ENCODE assay signal across 8 cellular contexts in the genomic region with DNA sequence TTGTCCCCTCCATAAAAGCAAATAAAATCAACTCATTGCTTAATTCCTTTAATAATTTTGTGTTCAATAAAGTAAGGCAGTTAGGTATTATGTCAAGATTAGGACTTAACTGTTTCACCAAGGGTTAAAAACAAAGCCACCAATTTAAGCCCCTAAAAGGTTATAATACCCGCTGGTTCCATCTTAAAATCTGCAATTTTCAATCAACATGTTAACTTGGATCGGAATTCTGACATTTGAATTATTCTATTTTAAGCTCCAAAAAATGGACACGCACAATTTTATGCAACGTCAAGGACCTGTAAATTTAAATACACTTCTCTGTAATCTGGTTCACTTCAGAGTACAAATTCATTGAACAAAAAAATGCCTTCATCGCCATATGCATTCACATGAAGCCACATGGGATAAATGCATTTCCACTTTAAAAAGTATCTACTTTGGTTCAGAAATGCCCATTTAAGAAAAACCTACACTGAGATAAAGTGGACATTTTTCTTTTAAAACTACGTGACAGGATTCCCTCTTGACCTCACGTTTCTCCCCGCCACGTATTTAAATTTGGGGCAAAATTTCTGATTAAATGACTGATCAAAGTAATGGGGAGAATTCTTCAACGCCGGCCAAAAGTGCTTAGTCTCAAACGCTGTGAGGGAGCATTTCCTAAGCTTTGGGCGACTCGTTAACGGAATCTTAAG. TPM values are rescaled to one million over a fixed set of nuclear protein-coding genes. Genes with fewer than 3 reads are reported as not detected.
DNase-seq lines count a peak whose midpoint lies in the region; TF ChIP-seq lines count a peak whose summit lies in the region.

No MANE protein-coding gene starts in this region.

- H3K36me3 ChIP-seq in esophagus squamous epithelium: no peaks in the 10 kb centered on the region

- peaks cover 48% of the 10 kb centered on the region for H3K4me1 Mint-ChIP-seq in activated T-cell treated with anti-CD3 and anti-CD28 coated beads, Interleukin-2, amount 50 U/mL, for 24 hours (ENCODE audit: low read depth)
- H3K4me1 Mint-ChIP-seq in progenitor cell of endocrine pancreas (ENCODE audit: low read depth): peaks cover 23% of the 10 kb centered on the region

- POLR2A ChIA-PET in GM10248 (lab: Yijun Ruan, JAX): no interaction called here

- TF ChIP-seq CTCF in esophagus squamous epithelium (IDR thresholded peaks at IDR 0.05) (no peak), progenitor cell of endocrine pancreas (IDR thresholded peaks at IDR 0.05; ENCODE audit: unreplicated experiment) (no peak), GM10248 (IDR thresholded peaks at IDR 0.05; ENCODE audit: control extremely low read depth, extremely low read depth, low read depth, missing control alignments) (no peak)

- peak overlapping the region; percentile 64 to 83 (median 76) for H3K4me3 ChIP-seq in esophagus squamous epithelium

- no peaks in the 10 kb centered on the region for H3K27me3 Mint-ChIP-seq in activated T-cell treated with anti-CD3 and anti-CD28 coated beads, Interleukin-2, amount 50 U/mL, for 24 hours
- no peaks in the 10 kb centered on the region for H3K27me3 Mint-ChIP-seq in progenitor cell of endocrine pancreas

- in situ Hi-C loops in SK-MEL-5 (cut with HindIII; ENCODE audit: low pct_unique_long_range_greater_than_20kb, low sequenced_read_pairs): no loop called here

- H3K4me1 ChIP-seq in esophagus squamous epithelium: peaks cover 0 to 37% (median 11%) of the 10 kb centered on the region in 3 donors

- TF ChIP-seq POLR2A in esophagus squamous epithelium (IDR thresholded peaks at IDR 0.05): peak in 1 of 4 donors; percentile 50

- peak overlapping the region; percentile 90 to 98 (median 94) for H3K27ac ChIP-seq in esophagus squamous epithelium

- CTCF ChIA-PET in GM10248 (lab: Yijun Ruan, JAX): interaction anchor here (1.0 to 2.7 kb wide), 4 partner anchors 12 to 438 kb away, joined by 3 to 21 read pairs (median 4); no protein-coding TSS in a partner anchor

- H3K36me3 Mint-ChIP-seq in activated T-cell treated with anti-CD3 and anti-CD28 coated beads, Interleukin-2, amount 50 U/mL, for 24 hours (ENCODE audit: low read depth): peaks cover 36% of the 10 kb centered on the region
- H3K36me3 Mint-ChIP-seq in progenitor cell of endocrine pancreas (ENCODE audit: insufficient read depth): no peaks in the 10 kb centered on the region

- no peak for DNase-seq in activated T-cell treated with anti-CD3 and anti-CD28 coated beads, Interleukin-2, amount 50 U/mL, for 24 hours
- DNase-seq in activated T-cell treated with anti-CD3 and anti-CD28 coated beads, Interleukin-2, amount 50 U/mL, for 48 hours: no peak
- DNase-seq in SK-MEL-5 (ENCODE audit: low read depth, low spot score) (peak; percentile 39), esophagus squamous epithelium (lab: John Stamatoyannopoulos, UW) (no peak), progenitor cell of endocrine pancreas (ENCODE audit: low spot score, unreplicated experiment) (no peak), posterior cingulate gyrus (no peak), head of caudate nucleus (no peak), GM10248 (ENCODE audit: extremely low spot score) (no peak)

- H3K27me3 ChIP-seq in esophagus squamous epithelium: no peaks in the 10 kb centered on the region

- WGBS in esophagus squamous epithelium, 2 donors: 0 to 3% methylated on average over 15 of the region's 15 CpGs

- no peaks in the 10 kb centered on the region for H3K9me3 Mint-ChIP-seq in activated T-cell treated with anti-CD3 and anti-CD28 coated beads, Interleukin-2, amount 50 U/mL, for 24 hours
- no peaks in the 10 kb centered on the region for H3K9me3 Mint-ChIP-seq in progenitor cell of endocrine pancreas (ENCODE audit: low read depth)

- H3K9me3 ChIP-seq in esophagus squamous epithelium: no peaks in the 10 kb centered on the region

- intact Hi-C loops in esophagus squamous epithelium (cut with DNase I): no loop called here
- intact Hi-C loops in posterior cingulate gyrus (cut with DNase I): loop anchor here (10.0 kb wide), 1 partner anchor 136 kb away; a partner anchor contains a TSS
- intact Hi-C loops in head of caudate nucleus (cut with DNase I): no loop called here

- peak overlapping the region; percentile 96 for H3K4me3 Mint-ChIP-seq in activated T-cell treated with anti-CD3 and anti-CD28 coated beads, Interleukin-2, amount 50 U/mL, for 24 hours
- peak overlapping the region; percentile 90 for H3K4me3 Mint-ChIP-seq in progenitor cell of endocrine pancreas (ENCODE audit: low read depth)

- H3K27ac Mint-ChIP-seq in activated T-cell treated with anti-CD3 and anti-CD28 coated beads, Interleukin-2, amount 50 U/mL, for 24 hours: peak overlapping the region; percentile 99
- H3K27ac Mint-ChIP-seq in progenitor cell of endocrine pancreas: peak overlapping the region; percentile 99

RNA-seq across cellular contexts. Expression of a gene that starts 0.7 kb away (rescaled TPM):
- total RNA-seq in SK-MEL-5 (2014; rRNA removed; shearing (Covaris generic)): 6.9 TPM in 2 replicates
- polyA plus RNA-seq in SK-MEL-5 (2015; cell fraction: cytosol; rRNA removed): 2.3 and 3.7 TPM in 2 replicates
- polyA plus RNA-seq in SK-MEL-5 (2015; cell fraction: nucleus; rRNA removed): 9.6 and 29.8 TPM in 2 replicates
- total RNA-seq in esophagus squamous epithelium (1 to 10 TPM; 1.5 to 6.8 (median 3.7) TPM), progenitor cell of endocrine pancreas (9.0 and 10.3 TPM in 2 replicates)

RNA-seq across cellular contexts. Expression of a gene that starts 0.9 kb away (rescaled TPM):
- total RNA-seq in SK-MEL-5 (2014; rRNA removed; shearing (Covaris generic)): 67.6 and 77.6 TPM in 2 replicates
- polyA plus RNA-seq in SK-MEL-5 (2015; cell fraction: cytosol; rRNA removed): 31.5 and 40.0 TPM in 2 replicates
- 116 and 149 TPM in 2 replicates for polyA plus RNA-seq in SK-MEL-5 (2015; cell fraction: nucleus; rRNA removed)
- total RNA-seq in esophagus squamous epithelium (10 to 100 TPM; 11.4 to 36.2 (median 21.8) TPM), progenitor cell of endocrine pancreas (89.2 and 89.4 TPM in 2 replicates)
